Comparison of ENCODE assay signal across 8 cellular contexts in genomic region chr11:2305140-2305861, GRCh38. TPM values are rescaled to one million over a fixed set of nuclear protein-coding genes. Genes with fewer than 3 reads are reported as not detected.
A peak's percentile ranks its signal among the peaks of the same experiment; 100 is the strongest.
DNase-seq lines count a peak whose midpoint lies in the region; ATAC-seq and TF ChIP-seq lines count a peak whose summit lies in the region.

No MANE protein-coding gene starts in this region.

- H3K4me1 Mint-ChIP-seq in activated CD8-positive, alpha-beta T cell treated with anti-CD3 and anti-CD28 coated beads for 36 hours (ENCODE audit: low read depth): peaks cover 65% of the 10 kb centered on the region

- ATAC-seq in activated CD8-positive, alpha-beta T cell treated with anti-CD3 and anti-CD28 coated beads for 36 hours: peak; percentile 43
- no peak for ATAC-seq in GM18909 (IDR thresholded peaks at IDR 0.05; ENCODE audit: poor library complexity, unreplicated experiment)

- no peak overlapping the region for H3K4me3 ChIP-seq in duodenal mucosa (ENCODE audit: low read depth in 1 of 2, low read length in 2 of 2)

- H3K27ac Mint-ChIP-seq in activated CD8-positive, alpha-beta T cell treated with anti-CD3 and anti-CD28 coated beads for 36 hours: peak overlapping the region; percentile 91

- intact Hi-C loops in activated CD8-positive, alpha-beta T cell treated with anti-CD3 and anti-CD28 coated beads for 36 hours (cut with micrococcal nuclease): loop anchor here (1.0 to 10.0 kb wide), 3 partner anchors 97 to 590 kb away; partner anchors contain the start of gene TSSC4

- H3K9me3 Mint-ChIP-seq in activated CD8-positive, alpha-beta T cell treated with anti-CD3 and anti-CD28 coated beads for 36 hours: no peaks in the 10 kb centered on the region

- H3K36me3 ChIP-seq in duodenal mucosa (ENCODE audit: control insufficient read depth in 1 of 2, insufficient read depth in 2 of 2, low read length in 2 of 2): no peaks in the 10 kb centered on the region

- H3K36me3 Mint-ChIP-seq in activated CD8-positive, alpha-beta T cell treated with anti-CD3 and anti-CD28 coated beads for 36 hours (ENCODE audit: low read depth): no peaks in the 10 kb centered on the region

- peak; percentile 80 for TF ChIP-seq CTCF in activated CD8-positive, alpha-beta T cell treated with anti-CD3 and anti-CD28 coated beads for 36 hours (IDR thresholded peaks at IDR 0.05)

- no peaks in the 10 kb centered on the region for H3K27me3 Mint-ChIP-seq in activated CD8-positive, alpha-beta T cell treated with anti-CD3 and anti-CD28 coated beads for 36 hours

- CTCF ChIA-PET in activated CD8-positive, alpha-beta T cell treated with anti-CD3 and anti-CD28 coated beads for 36 hours (lab: Charles Lee): interaction anchor here (0.8 to 13.9 kb wide), 43 partner anchors 8 to 598 kb away, joined by 3 to 381 read pairs (median 5); partner anchors contain the start of genes CD81 and TSSC4

- H3K9me3 ChIP-seq in duodenal mucosa (ENCODE audit: control insufficient read depth in 1 of 2, low read length in 2 of 2): no peaks in the 10 kb centered on the region

- POLR2A ChIA-PET in activated CD8-positive, alpha-beta T cell treated with anti-CD3 and anti-CD28 coated beads for 36 hours (lab: Charles Lee): interaction anchor here (0.7 to 2.0 kb wide), 8 partner anchors 73 to 1289 kb away, joined by 3 to 9 read pairs (median 4); no protein-coding TSS in a partner anchor

- H3K4me1 ChIP-seq in duodenal mucosa (ENCODE audit: control insufficient read depth in 1 of 2, insufficient read depth in 2 of 2, low read length in 2 of 2): peaks cover 12 to 19% of the 10 kb centered on the region in 2 donors

- DNase-seq in NCI-H82 (lab: John Stamatoyannopoulos, UW): peak; percentile 77
- DNase-seq in NCI-H82 treated with DMSO at 0.1 percent for 48 hours (lab: John Stamatoyannopoulos, UW; ENCODE audit: unreplicated experiment): no peak
- DNase-seq in NCI-H345 (lab: John Stamatoyannopoulos, UW): peak; percentile 61
- peak; percentile 94 for DNase-seq in activated CD8-positive, alpha-beta T cell treated with anti-CD3 and anti-CD28 coated beads for 36 hours
- peak; percentile 51 to 84 for DNase-seq in lung microvascular endothelial cell (ENCODE audit: low read depth in 2 of 2)
- peak; percentile 79 for DNase-seq in stimulated activated CD8-positive, alpha-beta memory T cell treated with anti-CD3 and anti-CD28 coated beads, Interleukin-12 subunit alpha, Interleukin-12 subunit beta, amount 100 ng/mL, for 1 hour (ENCODE audit: low read depth)

- H3K9ac ChIP-seq in duodenal mucosa (ENCODE audit: low read depth in 1 of 2, low read length in 2 of 2): no peak overlapping the region

- peak overlapping the region; percentile 53 for H3K4me3 Mint-ChIP-seq in activated CD8-positive, alpha-beta T cell treated with anti-CD3 and anti-CD28 coated beads for 36 hours

- peak overlapping the region; percentile 5 for H3K27ac ChIP-seq in duodenal mucosa (ENCODE audit: low read depth, low read length)

- H3K27me3 ChIP-seq in duodenal mucosa (ENCODE audit: control insufficient read depth in 1 of 2, insufficient read depth in 2 of 2, low read length in 2 of 2): no peaks in the 10 kb centered on the region

RNA-seq across cellular contexts. Expression of gene TSPAN32, which starts 3.5 kb away (rescaled TPM):
- 1 to 10 TPM; 3.1 to 4.9 TPM for total RNA-seq in activated CD8-positive, alpha-beta T cell treated with anti-CD3 and anti-CD28 coated beads for 36 hours
- not detected in 2 replicates for total RNA-seq in lung microvascular endothelial cell

RNA-seq across cellular contexts. Expression of gene C11orf21, which starts 3.6 kb away (rescaled TPM):
- 1 to 10 TPM; 2.1 to 2.2 TPM for total RNA-seq in activated CD8-positive, alpha-beta T cell treated with anti-CD3 and anti-CD28 coated beads for 36 hours
- total RNA-seq in lung microvascular endothelial cell: not detected in 2 replicates

RNA-seq across cellular contexts. Expression of gene ASCL2, which starts 34.9 kb away (rescaled TPM):
- total RNA-seq in activated CD8-positive, alpha-beta T cell treated with anti-CD3 and anti-CD28 coated beads for 36 hours: 1 to 10 TPM; 2.7 to 3.4 TPM
- under 0.01 TPM in 1 of 2 replicates, not detected in the other for total RNA-seq in lung microvascular endothelial cell
